Comparison of ENCODE assay signal across 8 cellular contexts in genomic region chr10:48506147-48506917, GRCh38.
A peak's percentile ranks its signal among the peaks of the same experiment; 100 is the strongest.
DNase-seq lines count a peak whose midpoint lies in the region; FAIRE-seq and TF ChIP-seq lines count a peak whose summit lies in the region.

No MANE protein-coding gene starts in this region.

- TF ChIP-seq CTCF in LNCaP clone FGC (IDR thresholded peaks at IDR 0.05; ENCODE audit: control insufficient read depth, extremely low read depth, insufficient read depth) (peak; percentile 48), osteocyte (IDR thresholded peaks at IDR 0.05) (peak; percentile 43), uterus (IDR thresholded peaks at IDR 0.05) (no peak)

- H3K9me3 Mint-ChIP-seq in osteocyte (ENCODE audit: unreplicated experiment) = no peaks in the 10 kb centered on the region

- peaks cover 29% of the 10 kb centered on the region for H3K4me1 Mint-ChIP-seq in osteocyte (ENCODE audit: unreplicated experiment)

- H3K27ac ChIP-seq in uterus = no peak overlapping the region

- no peak for FAIRE-seq in GM12892 (lab: Jason Lieb, UNC)

- H3K36me3 Mint-ChIP-seq in osteocyte (ENCODE audit: unreplicated experiment) = no peaks in the 10 kb centered on the region

- no peak overlapping the region for H3K4me3 ChIP-seq in LNCaP clone FGC (ENCODE audit: low read depth, low read length)
- H3K4me3 ChIP-seq in uterus = no peak overlapping the region

- TF ChIP-seq POLR2A in GM12892 (IDR thresholded peaks at IDR 0.05; ENCODE audit: low read depth, low read length) (no peak), uterus (IDR thresholded peaks at IDR 0.05) (no peak)

- no peak overlapping the region for H3K27ac Mint-ChIP-seq in osteocyte (ENCODE audit: unreplicated experiment)

- H3K4me1 ChIP-seq in uterus = no peaks in the 10 kb centered on the region

- H3K27me3 ChIP-seq in uterus = no peaks in the 10 kb centered on the region

- DNase-seq in activated CD4-positive, alpha-beta T cell treated with anti-CD3 and anti-CD28 coated beads for 48 hours = peak; percentile 32
- DNase-seq in activated CD4-positive, alpha-beta T cell treated with anti-CD3 and anti-CD28 coated beads, Interleukin-2, amount 50 U/mL, for 4 hours = no peak
- DNase-seq in LNCaP clone FGC (ENCODE audit: low read depth) = no peak
- peak; percentile 20 for DNase-seq in astrocyte of the hippocampus (ENCODE audit: low read depth, low spot score)
- DNase-seq in osteocyte (ENCODE audit: extremely low spot score, unreplicated experiment) = peak; percentile 38
- DNase-seq in GM12892 (ENCODE audit: insufficient read length) = no peak
- no peak for DNase-seq in posterior vena cava (ENCODE audit: low spot score)
- no peak for DNase-seq in uterus

- no peaks in the 10 kb centered on the region for H3K9me3 ChIP-seq in uterus

- intact Hi-C loops in posterior vena cava (cut with DNase I) = no loop called here
- intact Hi-C loops in uterus (cut with DNase I; ENCODE audit: low total_unique reads) = no loop called here

- no peak overlapping the region for H3K4me3 Mint-ChIP-seq in osteocyte (ENCODE audit: unreplicated experiment)

- no peaks in the 10 kb centered on the region for H3K27me3 Mint-ChIP-seq in osteocyte (ENCODE audit: unreplicated experiment)

- no peaks in the 10 kb centered on the region for H3K36me3 ChIP-seq in uterus

Comparison
In these comparisons a context has a peak if more than half of its experiments do, and no peak if none do; other contexts are left out.
1. DNase-seq: peak in activated CD4-positive, alpha-beta T cell treated with anti-CD3 and anti-CD28 coated beads for 48 hours (single experiment), astrocyte of the hippocampus (single experiment) and osteocyte (single experiment); none in activated CD4-positive, alpha-beta T cell treated with anti-CD3 and anti-CD28 coated beads, Interleukin-2, amount 50 U/mL, for 4 hours (0 of 2), LNCaP clone FGC (single experiment), GM12892 (single experiment), posterior vena cava (single experiment) and uterus (0 of 2).
2. CTCF ChIP-seq: peak in LNCaP clone FGC (single experiment) and osteocyte (single experiment); none in uterus (0 of 4).